In genomic region chr20:36775826-36776225, GRCh38 we compare ENCODE assay signal across 2 cellular contexts.
TF ChIP-seq lines count a peak whose summit lies in the region.

No MANE protein-coding gene starts in this region.

TF ChIP-seq in IMR-90, 13 proteins besides CTCF, POLR2A, EP300 and RAD21:
- no peak for TF ChIP-seq MXI1 (IDR thresholded peaks at IDR 0.05; ENCODE audit: borderline replicate concordance, low read depth, low read length)
- no peak for TF ChIP-seq NFE2L2 (IDR thresholded peaks at IDR 0.05; ENCODE audit: low read depth, low read length)
- no peak for TF ChIP-seq CEBPB (IDR thresholded peaks at IDR 0.05; ENCODE audit: low read depth, low read length)
- TF ChIP-seq RFX5 (IDR thresholded peaks at IDR 0.05; ENCODE audit: low read depth, low read length): no peak
- TF ChIP-seq CHD1 (IDR thresholded peaks at IDR 0.05; ENCODE audit: low read depth, low read length): no peak
- TF ChIP-seq MAFK (IDR thresholded peaks at IDR 0.05; ENCODE audit: low read depth, low read length): no peak
- TF ChIP-seq RCOR1 (IDR thresholded peaks at IDR 0.05; ENCODE audit: insufficient replicate concordance, low read length): no peak
- no peak for TF ChIP-seq FOS (IDR thresholded peaks at IDR 0.05; ENCODE audit: low read depth, low read length)
- no peak for TF ChIP-seq ELK1 (IDR thresholded peaks at IDR 0.05; ENCODE audit: borderline replicate concordance, low read depth, low read length)
- TF ChIP-seq BHLHE40 (IDR thresholded peaks at IDR 0.05; ENCODE audit: low read depth, low read length): no peak
- TF ChIP-seq MAZ (IDR thresholded peaks at IDR 0.05; ENCODE audit: borderline replicate concordance, low read depth, low read length): no peak
- TF ChIP-seq, protein P1, sequence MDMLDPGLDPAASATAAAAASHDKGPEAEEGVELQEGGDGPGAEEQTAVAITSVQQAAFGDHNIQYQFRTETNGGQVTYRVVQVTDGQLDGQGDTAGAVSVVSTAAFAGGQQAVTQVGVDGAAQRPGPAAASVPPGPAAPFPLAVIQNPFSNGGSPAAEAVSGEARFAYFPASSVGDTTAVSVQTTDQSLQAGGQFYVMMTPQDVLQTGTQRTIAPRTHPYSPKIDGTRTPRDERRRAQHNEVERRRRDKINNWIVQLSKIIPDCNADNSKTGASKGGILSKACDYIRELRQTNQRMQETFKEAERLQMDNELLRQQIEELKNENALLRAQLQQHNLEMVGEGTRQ (IDR thresholded peaks at IDR 0.05; ENCODE audit: low read depth, low read length): no peak
- TF ChIP-seq SMC3 (IDR thresholded peaks at IDR 0.05; ENCODE audit: low read depth, low read length): no peak

TF ChIP-seq in H1, 55 proteins besides CTCF, POLR2A, EP300 and RAD21:
- no peak for TF ChIP-seq JUN (IDR thresholded peaks at IDR 0.05; ENCODE audit: low read depth, low read length)
- TF ChIP-seq SP4 (IDR thresholded peaks at IDR 0.05; ENCODE audit: low read length): no peak
- no peak for TF ChIP-seq PHF8 (conservative IDR thresholded peaks at IDR 0.05; ENCODE audit: low read depth, low read length)
- TF ChIP-seq MAFK (IDR thresholded peaks at IDR 0.05; ENCODE audit: low read depth, low read length): no peak
- TF ChIP-seq, protein P2, sequence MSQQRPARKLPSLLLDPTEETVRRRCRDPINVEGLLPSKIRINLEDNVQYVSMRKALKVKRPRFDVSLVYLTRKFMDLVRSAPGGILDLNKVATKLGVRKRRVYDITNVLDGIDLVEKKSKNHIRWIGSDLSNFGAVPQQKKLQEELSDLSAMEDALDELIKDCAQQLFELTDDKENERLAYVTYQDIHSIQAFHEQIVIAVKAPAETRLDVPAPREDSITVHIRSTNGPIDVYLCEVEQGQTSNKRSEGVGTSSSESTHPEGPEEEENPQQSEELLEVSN (IDR thresholded peaks at IDR 0.05): no peak
- no peak for TF ChIP-seq TCF12 (IDR thresholded peaks at IDR 0.05; ENCODE audit: low read depth, low read length)
